8 cellular contexts compared by ENCODE assay signal in genomic region chr6:134316733-134317431, GRCh38. TPM values are rescaled to one million over a fixed set of nuclear protein-coding genes. Genes with fewer than 3 reads are reported as not detected.
DNase-seq lines count a peak whose midpoint lies in the region; ATAC-seq and TF ChIP-seq lines count a peak whose summit lies in the region.
"Had no signal": no experiment of that assay in that cellular context is flagged by ENCODE, and none has a peak within 500 bp of the region (broad histone marks: within the 10 kb centered on the region; RNA-seq: fewer than 3 reads in every experiment).

No MANE protein-coding gene starts in this region.

- no peak overlapping the region for H3K27ac ChIP-seq in skeletal muscle tissue (ENCODE audit: low read depth, low read length)

- peak overlapping the region; percentile 95 for H3K4me3 Mint-ChIP-seq in T-helper 17 cell

- H3K9ac ChIP-seq in skeletal muscle tissue (ENCODE audit: low read depth in 1 of 3, low read length in 3 of 3) = no peak overlapping the region

- H3K27me3 Mint-ChIP-seq in T-helper 17 cell = peaks cover 29% of the 10 kb centered on the region

- no peaks in the 10 kb centered on the region for H3K27me3 ChIP-seq in skeletal muscle tissue (ENCODE audit: control insufficient read depth in 3 of 3, insufficient read depth in 3 of 3, low read length in 3 of 3)

- H3K36me3 ChIP-seq in skeletal muscle tissue (ENCODE audit: control insufficient read depth in 3 of 3, insufficient read depth in 3 of 3, low read length in 3 of 3) = no peaks in the 10 kb centered on the region

- ATAC-seq in T-helper 17 cell (no peak), HG02588 (IDR thresholded peaks at IDR 0.05; ENCODE audit: unreplicated experiment) (no peak)
- ATAC-seq in activated CD4-positive, CD25-positive, alpha-beta regulatory T cell treated with anti-CD3 and anti-CD28 coated beads, Interleukin-2, amount 50 U/mL, for 24 hours = no peak

- DNase-seq in GM12864 (ENCODE audit: low read depth) (no peak), T-helper 17 cell (no peak), fibroblast of villous mesenchyme (ENCODE audit: low read depth) (no peak), DMS 273 treated with DMSO at 0.1 percent for 48 hours (lab: John Stamatoyannopoulos, UW) (no peak)
- DNase-seq: NCI-H1092 had no signal

- H3K4me1 Mint-ChIP-seq in T-helper 17 cell = peaks cover 14% of the 10 kb centered on the region

- H3K36me3 Mint-ChIP-seq in T-helper 17 cell (ENCODE audit: low read depth) = no peaks in the 10 kb centered on the region

- H3K27ac Mint-ChIP-seq in T-helper 17 cell = no peak overlapping the region

- TF ChIP-seq CTCF in GM12864 (IDR thresholded peaks at IDR 0.05; ENCODE audit: low read depth, low read length, missing control alignments) (no peak), fibroblast of villous mesenchyme (IDR thresholded peaks at IDR 0.05; ENCODE audit: insufficient read depth, low read depth, low read length) (no peak)

- no peaks in the 10 kb centered on the region for H3K9me3 ChIP-seq in T-helper 17 cell (ENCODE audit: control insufficient read depth, low read length, poor library complexity, severe bottlenecking)
- no peaks in the 10 kb centered on the region for H3K9me3 ChIP-seq in skeletal muscle tissue (ENCODE audit: control insufficient read depth in 3 of 3, low read length in 3 of 3)

- H3K4me1 ChIP-seq in skeletal muscle tissue (ENCODE audit: control insufficient read depth in 3 of 3, insufficient read depth in 3 of 3, low read length in 3 of 3) = peaks cover 0 to 8% (median 7%) of the 10 kb centered on the region in 3 donors

- H3K4me3 ChIP-seq in GM12864 (ENCODE audit: low read depth, low read length) (peak overlapping the region; percentile 58; the same call in 1 of the 2 replicates), fibroblast of villous mesenchyme (ENCODE audit: low read depth, low read length) (peak overlapping the region; percentile 65), skeletal muscle tissue (ENCODE audit: low read length in 3 of 3) (peak overlapping the region in 2 of 3 donors; percentile 68 to 69)

RNA-seq across cellular contexts. Expression of gene SGK1, which starts 1.0 kb away (rescaled TPM):
- 100 to 1,000 TPM; 103 to 132 TPM for total RNA-seq in T-helper 17 cell
- total RNA-seq in fibroblast of villous mesenchyme = 244 and 268 TPM in 2 replicates
- 74.1 TPM for total RNA-seq in skeletal muscle tissue
